ENCODE assay signal across 1 cellular context in genomic region chr7:20785211-20786048, GRCh38.
TF ChIP-seq lines count a peak whose summit lies in the region.

No MANE protein-coding gene starts in this region.

TF ChIP-seq in K562, 482 proteins besides CTCF, POLR2A, EP300 and RAD21 (continued from another document):
- no peak for TF ChIP-seq ZKSCAN3 (CRISPR knock-in tag; IDR thresholded peaks at IDR 0.05)
- TF ChIP-seq HNRNPUL1 (IDR thresholded peaks at IDR 0.05; ENCODE audit: low read length): no peak
- TF ChIP-seq MNT (conservative IDR thresholded peaks at IDR 0.05): no peak
- TF ChIP-seq ATF3 (IDR thresholded peaks at IDR 0.05): no peak
- TF ChIP-seq ATF3 (CRISPR knock-in tag; conservative IDR thresholded peaks at IDR 0.05): no peak
- TF ChIP-seq SMAD4 (CRISPR knock-in tag; conservative IDR thresholded peaks at IDR 0.05): no peak
- no peak for TF ChIP-seq TRIM24 (IDR thresholded peaks at IDR 0.05)
- no peak for TF ChIP-seq RREB1 (CRISPR knock-in tag; IDR thresholded peaks at IDR 0.05)
- no peak for TF ChIP-seq NCOA2 (IDR thresholded peaks at IDR 0.05; ENCODE audit: partially characterized antibody in 2 of 2)
- TF ChIP-seq TEAD2 (tag; IDR thresholded peaks at IDR 0.05): no peak
TF ChIP-seq in K562: peak in this region for 0.
